17 cellular contexts compared by ENCODE assay signal in the genomic region with DNA sequence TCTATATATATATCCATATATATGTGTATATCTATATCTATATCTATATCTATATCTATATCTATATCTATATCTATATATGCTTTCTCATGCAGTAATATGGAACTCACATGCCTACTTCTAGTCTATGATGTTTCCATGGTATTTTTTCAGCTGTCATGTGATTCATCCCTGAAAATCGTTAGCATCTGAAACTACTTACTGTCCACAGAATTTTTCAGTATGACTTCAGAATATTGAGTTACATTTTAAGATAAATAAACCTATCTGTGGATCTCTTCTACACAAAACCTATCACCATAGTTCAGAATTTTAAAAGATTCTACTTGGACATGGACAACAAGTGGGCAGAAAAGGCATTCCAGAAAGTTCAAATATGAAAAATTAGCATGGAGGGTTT.
A peak's percentile ranks its signal among the peaks of the same experiment; 100 is the strongest.
DNase-seq lines count a peak whose midpoint lies in the region; ATAC-seq and TF ChIP-seq lines count a peak whose summit lies in the region.
"Had no signal": no experiment of that assay in that cellular context is flagged by ENCODE, and none has a peak within 500 bp of the region (broad histone marks: within the 10 kb centered on the region; RNA-seq: fewer than 3 reads in every experiment).

No MANE protein-coding gene starts in this region.

- ATAC-seq in stimulated activated effector memory CD8-positive, alpha-beta T cell treated with anti-CD3 and anti-CD28 coated beads, Interleukin-12 subunit alpha, Interleukin-12 subunit beta, amount 100 ng/mL, for 72 hours = no peak
- ATAC-seq in lower lobe of right lung (no peak), natural killer cell (no peak)
- ATAC-seq: upper lobe of right lung had no signal

- peak overlapping the region; percentile 62 for H3K27ac ChIP-seq in SJSA1
- H3K27ac ChIP-seq in lower lobe of right lung = no peak overlapping the region
- H3K27ac ChIP-seq: KMS-11, upper lobe of right lung had no signal

- TF ChIP-seq CTCF in epithelial cell of esophagus (IDR thresholded peaks at IDR 0.05; ENCODE audit: insufficient read depth, low read depth, low read length, missing control alignments) (no peak), lower lobe of right lung (IDR thresholded peaks at IDR 0.05) (no peak), natural killer cell (IDR thresholded peaks at IDR 0.05) (no peak)

- H3K36me3 ChIP-seq in SJSA1 (no peaks in the 10 kb centered on the region), lower lobe of right lung (no peaks in the 10 kb centered on the region)
- H3K36me3 ChIP-seq: upper lobe of right lung had no signal

- H3K4me1 ChIP-seq in SJSA1 (replicated peaks) = peaks cover 5% of the 10 kb centered on the region
- no peaks in the 10 kb centered on the region for H3K4me1 ChIP-seq in lower lobe of right lung
- H3K4me1 ChIP-seq: upper lobe of right lung had no signal

- H3K27me3 ChIP-seq in SJSA1 (replicated peaks) (no peaks in the 10 kb centered on the region), lower lobe of right lung (ENCODE audit: low read depth) (no peaks in the 10 kb centered on the region)
- H3K27me3 ChIP-seq: upper lobe of right lung had no signal

- no peaks in the 10 kb centered on the region for H3K36me3 Mint-ChIP-seq in stimulated activated effector memory CD8-positive, alpha-beta T cell treated with anti-CD3 and anti-CD28 coated beads, Interleukin-12 subunit alpha, Interleukin-12 subunit beta, amount 100 ng/mL, for 72 hours
- no peaks in the 10 kb centered on the region for H3K36me3 Mint-ChIP-seq in natural killer cell
- H3K36me3 Mint-ChIP-seq: naive B cell had no signal

- intact Hi-C loops in lower lobe of right lung (cut with DNase I) (no loop called here), natural killer cell (cut with micrococcal nuclease) (no loop called here)

- peaks cover 5% of the 10 kb centered on the region for H3K9me3 Mint-ChIP-seq in stimulated activated effector memory CD8-positive, alpha-beta T cell treated with anti-CD3 and anti-CD28 coated beads, Interleukin-12 subunit alpha, Interleukin-12 subunit beta, amount 100 ng/mL, for 72 hours
- peaks cover 0 to 5% of the 10 kb centered on the region in 2 donors for H3K9me3 Mint-ChIP-seq in natural killer cell

- no peak overlapping the region for H3K27ac Mint-ChIP-seq in stimulated activated effector memory CD8-positive, alpha-beta T cell treated with anti-CD3 and anti-CD28 coated beads, Interleukin-12 subunit alpha, Interleukin-12 subunit beta, amount 100 ng/mL, for 72 hours
- H3K27ac Mint-ChIP-seq in natural killer cell = no peak overlapping the region
- H3K27ac Mint-ChIP-seq: naive B cell had no signal

- H3K27me3 Mint-ChIP-seq in natural killer cell (ENCODE audit: low read depth in 2 of 2) = no peaks in the 10 kb centered on the region
- H3K27me3 Mint-ChIP-seq: naive B cell had no signal

- no peak overlapping the region for H3K4me3 ChIP-seq in SJSA1
- H3K4me3 ChIP-seq in epithelial cell of esophagus (ENCODE audit: low read length) = no peak overlapping the region
- H3K4me3 ChIP-seq in lower lobe of right lung = no peak overlapping the region
- H3K4me3 ChIP-seq: upper lobe of right lung had no signal

- H3K4me3 Mint-ChIP-seq in stimulated activated effector memory CD8-positive, alpha-beta T cell treated with anti-CD3 and anti-CD28 coated beads, Interleukin-12 subunit alpha, Interleukin-12 subunit beta, amount 100 ng/mL, for 72 hours = no peak overlapping the region
- H3K4me3 Mint-ChIP-seq in natural killer cell = no peak overlapping the region
- H3K4me3 Mint-ChIP-seq: naive B cell had no signal

- no peaks in the 10 kb centered on the region for H3K4me1 Mint-ChIP-seq in stimulated activated effector memory CD8-positive, alpha-beta T cell treated with anti-CD3 and anti-CD28 coated beads, Interleukin-12 subunit alpha, Interleukin-12 subunit beta, amount 100 ng/mL, for 72 hours
- no peaks in the 10 kb centered on the region for H3K4me1 Mint-ChIP-seq in natural killer cell
- H3K4me1 Mint-ChIP-seq: naive B cell had no signal

- peak; percentile 62 for DNase-seq in GM03348 (ENCODE audit: low spot score)
- DNase-seq in SJSA1 (ENCODE audit: low read depth in 1 of 2, low spot score in 2 of 2) = peak in 1 of 2 experiments; percentile 7
- peak; percentile 20 for DNase-seq in epithelial cell of esophagus (ENCODE audit: low read depth)
- peak; percentile 81 for DNase-seq in non-pigmented ciliary epithelial cell (ENCODE audit: low read depth)
- DNase-seq in stimulated activated effector memory CD8-positive, alpha-beta T cell treated with anti-CD3 and anti-CD28 coated beads, Interleukin-12 subunit alpha, Interleukin-12 subunit beta, amount 100 ng/mL, for 72 hours (ENCODE audit: low spot score in 2 of 2) = no peak
- DNase-seq in lower lobe of right lung = no peak
- DNase-seq in natural killer cell = no peak
- DNase-seq in NCI-H345 treated with DMSO at 0.1 percent for 48 hours (lab: John Stamatoyannopoulos, UW; ENCODE audit: unreplicated experiment) = no peak
- DNase-seq: activated CD4-positive, alpha-beta T cell treated with anti-CD3 and anti-CD28 coated beads for 48 hours; activated T-cell treated with anti-CD3 and anti-CD28 coated beads, Interleukin-2, amount 50 U/mL, for 1 hour; head of caudate nucleus; naive B cell; NCI-H524 treated with DMSO at 0.1 percent for 48 hours; RPMI8226; stimulated activated CD4-positive, alpha-beta T cell treated with anti-CD3 and anti-CD28 coated beads, Interleukin-2, amount 100 ng/mL, for 48 hours; upper lobe of right lung had no signal

- no peaks in the 10 kb centered on the region for H3K9me3 ChIP-seq in SJSA1 (replicated peaks)
- H3K9me3 ChIP-seq in lower lobe of right lung = no peaks in the 10 kb centered on the region
- H3K9me3 ChIP-seq: upper lobe of right lung had no signal

Comparison
In these comparisons a context has a peak if more than half of its experiments do, and no peak if none do; other contexts are left out.
1. DNase-seq: peak in GM03348 (single experiment), epithelial cell of esophagus (single experiment) and non-pigmented ciliary epithelial cell (single experiment); none in stimulated activated effector memory CD8-positive, alpha-beta T cell treated with anti-CD3 and anti-CD28 coated beads, Interleukin-12 subunit alpha, Interleukin-12 subunit beta, amount 100 ng/mL, for 72 hours (0 of 2), lower lobe of right lung (single experiment), natural killer cell (single experiment) and NCI-H345 treated with DMSO at 0.1 percent for 48 hours (single experiment).